Comparison of ENCODE assay signal across 1 cellular context in the genomic region with DNA sequence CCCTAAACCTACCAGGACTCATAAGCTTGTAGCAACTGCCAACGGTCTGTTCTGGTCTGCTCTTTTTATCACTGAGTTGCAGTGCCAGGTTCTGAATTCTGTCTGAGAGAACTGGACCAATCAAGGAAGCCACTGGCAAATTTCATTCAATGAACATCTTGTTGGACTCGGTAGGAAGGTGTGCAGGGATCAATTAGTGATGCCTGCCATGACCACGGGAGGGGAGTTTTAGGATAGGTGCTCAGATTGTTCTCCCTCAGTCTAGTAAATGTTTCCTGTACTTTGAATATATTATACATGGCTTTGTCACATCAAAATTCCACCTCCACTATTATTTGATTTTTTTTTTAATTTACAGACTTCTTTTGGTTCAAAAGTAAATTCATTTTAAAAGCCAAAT.
TF ChIP-seq lines count a peak whose summit lies in the region.

No MANE protein-coding gene starts in this region.

TF ChIP-seq in K562, 482 proteins besides CTCF, POLR2A, EP300 and RAD21 (continued from another document):
- TF ChIP-seq, protein P1, sequence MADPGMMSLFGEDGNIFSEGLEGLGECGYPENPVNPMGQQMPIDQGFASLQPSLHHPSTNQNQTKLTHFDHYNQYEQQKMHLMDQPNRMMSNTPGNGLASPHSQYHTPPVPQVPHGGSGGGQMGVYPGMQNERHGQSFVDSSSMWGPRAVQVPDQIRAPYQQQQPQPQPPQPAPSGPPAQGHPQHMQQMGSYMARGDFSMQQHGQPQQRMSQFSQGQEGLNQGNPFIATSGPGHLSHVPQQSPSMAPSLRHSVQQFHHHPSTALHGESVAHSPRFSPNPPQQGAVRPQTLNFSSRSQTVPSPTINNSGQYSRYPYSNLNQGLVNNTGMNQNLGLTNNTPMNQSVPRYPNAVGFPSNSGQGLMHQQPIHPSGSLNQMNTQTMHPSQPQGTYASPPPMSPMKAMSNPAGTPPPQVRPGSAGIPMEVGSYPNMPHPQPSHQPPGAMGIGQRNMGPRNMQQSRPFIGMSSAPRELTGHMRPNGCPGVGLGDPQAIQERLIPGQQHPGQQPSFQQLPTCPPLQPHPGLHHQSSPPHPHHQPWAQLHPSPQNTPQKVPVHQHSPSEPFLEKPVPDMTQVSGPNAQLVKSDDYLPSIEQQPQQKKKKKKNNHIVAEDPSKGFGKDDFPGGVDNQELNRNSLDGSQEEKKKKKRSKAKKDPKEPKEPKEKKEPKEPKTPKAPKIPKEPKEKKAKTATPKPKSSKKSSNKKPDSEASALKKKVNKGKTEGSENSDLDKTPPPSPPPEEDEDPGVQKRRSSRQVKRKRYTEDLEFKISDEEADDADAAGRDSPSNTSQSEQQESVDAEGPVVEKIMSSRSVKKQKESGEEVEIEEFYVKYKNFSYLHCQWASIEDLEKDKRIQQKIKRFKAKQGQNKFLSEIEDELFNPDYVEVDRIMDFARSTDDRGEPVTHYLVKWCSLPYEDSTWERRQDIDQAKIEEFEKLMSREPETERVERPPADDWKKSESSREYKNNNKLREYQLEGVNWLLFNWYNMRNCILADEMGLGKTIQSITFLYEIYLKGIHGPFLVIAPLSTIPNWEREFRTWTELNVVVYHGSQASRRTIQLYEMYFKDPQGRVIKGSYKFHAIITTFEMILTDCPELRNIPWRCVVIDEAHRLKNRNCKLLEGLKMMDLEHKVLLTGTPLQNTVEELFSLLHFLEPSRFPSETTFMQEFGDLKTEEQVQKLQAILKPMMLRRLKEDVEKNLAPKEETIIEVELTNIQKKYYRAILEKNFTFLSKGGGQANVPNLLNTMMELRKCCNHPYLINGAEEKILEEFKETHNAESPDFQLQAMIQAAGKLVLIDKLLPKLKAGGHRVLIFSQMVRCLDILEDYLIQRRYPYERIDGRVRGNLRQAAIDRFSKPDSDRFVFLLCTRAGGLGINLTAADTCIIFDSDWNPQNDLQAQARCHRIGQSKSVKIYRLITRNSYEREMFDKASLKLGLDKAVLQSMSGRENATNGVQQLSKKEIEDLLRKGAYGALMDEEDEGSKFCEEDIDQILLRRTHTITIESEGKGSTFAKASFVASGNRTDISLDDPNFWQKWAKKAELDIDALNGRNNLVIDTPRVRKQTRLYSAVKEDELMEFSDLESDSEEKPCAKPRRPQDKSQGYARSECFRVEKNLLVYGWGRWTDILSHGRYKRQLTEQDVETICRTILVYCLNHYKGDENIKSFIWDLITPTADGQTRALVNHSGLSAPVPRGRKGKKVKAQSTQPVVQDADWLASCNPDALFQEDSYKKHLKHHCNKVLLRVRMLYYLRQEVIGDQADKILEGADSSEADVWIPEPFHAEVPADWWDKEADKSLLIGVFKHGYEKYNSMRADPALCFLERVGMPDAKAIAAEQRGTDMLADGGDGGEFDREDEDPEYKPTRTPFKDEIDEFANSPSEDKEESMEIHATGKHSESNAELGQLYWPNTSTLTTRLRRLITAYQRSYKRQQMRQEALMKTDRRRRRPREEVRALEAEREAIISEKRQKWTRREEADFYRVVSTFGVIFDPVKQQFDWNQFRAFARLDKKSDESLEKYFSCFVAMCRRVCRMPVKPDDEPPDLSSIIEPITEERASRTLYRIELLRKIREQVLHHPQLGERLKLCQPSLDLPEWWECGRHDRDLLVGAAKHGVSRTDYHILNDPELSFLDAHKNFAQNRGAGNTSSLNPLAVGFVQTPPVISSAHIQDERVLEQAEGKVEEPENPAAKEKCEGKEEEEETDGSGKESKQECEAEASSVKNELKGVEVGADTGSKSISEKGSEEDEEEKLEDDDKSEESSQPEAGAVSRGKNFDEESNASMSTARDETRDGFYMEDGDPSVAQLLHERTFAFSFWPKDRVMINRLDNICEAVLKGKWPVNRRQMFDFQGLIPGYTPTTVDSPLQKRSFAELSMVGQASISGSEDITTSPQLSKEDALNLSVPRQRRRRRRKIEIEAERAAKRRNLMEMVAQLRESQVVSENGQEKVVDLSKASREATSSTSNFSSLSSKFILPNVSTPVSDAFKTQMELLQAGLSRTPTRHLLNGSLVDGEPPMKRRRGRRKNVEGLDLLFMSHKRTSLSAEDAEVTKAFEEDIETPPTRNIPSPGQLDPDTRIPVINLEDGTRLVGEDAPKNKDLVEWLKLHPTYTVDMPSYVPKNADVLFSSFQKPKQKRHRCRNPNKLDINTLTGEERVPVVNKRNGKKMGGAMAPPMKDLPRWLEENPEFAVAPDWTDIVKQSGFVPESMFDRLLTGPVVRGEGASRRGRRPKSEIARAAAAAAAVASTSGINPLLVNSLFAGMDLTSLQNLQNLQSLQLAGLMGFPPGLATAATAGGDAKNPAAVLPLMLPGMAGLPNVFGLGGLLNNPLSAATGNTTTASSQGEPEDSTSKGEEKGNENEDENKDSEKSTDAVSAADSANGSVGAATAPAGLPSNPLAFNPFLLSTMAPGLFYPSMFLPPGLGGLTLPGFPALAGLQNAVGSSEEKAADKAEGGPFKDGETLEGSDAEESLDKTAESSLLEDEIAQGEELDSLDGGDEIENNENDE (IDR thresholded peaks at IDR 0.05; ENCODE audit: low read depth, low read length), result no peak
- TF ChIP-seq PRMT5 (CRISPR knock-in tag; IDR thresholded peaks at IDR 0.05) (no peak), BDP1 (IDR thresholded peaks at IDR 0.05; ENCODE audit: insufficient read depth, insufficient read length) (no peak), TAF15 (IDR thresholded peaks at IDR 0.05; ENCODE audit: low read depth, low read length) (no peak), RBM22 (IDR thresholded peaks at IDR 0.05; ENCODE audit: low read depth, low read length, poor library complexity, severe bottlenecking) (no peak), TOE1 (IDR thresholded peaks at IDR 0.05; ENCODE audit: borderline replicate concordance) (no peak), TOE1 (CRISPR knock-in tag; IDR thresholded peaks at IDR 0.05; ENCODE audit: borderline replicate concordance, low read depth) (no peak), HDAC6 (IDR thresholded peaks at IDR 0.05; ENCODE audit: low read depth, low read length) (no peak), TAF9B (IDR thresholded peaks at IDR 0.05; ENCODE audit: partially characterized antibody) (no peak), ZFP30 (CRISPR knock-in tag; IDR thresholded peaks at IDR 0.05; ENCODE audit: borderline replicate concordance) (no peak), ZNF766 (CRISPR knock-in tag; conservative IDR thresholded peaks at IDR 0.05) (no peak), ZNF165 (CRISPR knock-in tag; IDR thresholded peaks at IDR 0.05; ENCODE audit: borderline replicate concordance) (no peak), ZNF785 (CRISPR knock-in tag; IDR thresholded peaks at IDR 0.05) (no peak), YBX1 (IDR thresholded peaks at IDR 0.05) (no peak), ARID1B (IDR thresholded peaks at IDR 0.05) (no peak), EGR1 (conservative IDR thresholded peaks at IDR 0.05) (no peak), JUND (IDR thresholded peaks at IDR 0.05; ENCODE audit: borderline replicate concordance, low read depth, low read length) (no peak), JUND (tag; IDR thresholded peaks at IDR 0.05; ENCODE audit: borderline replicate concordance, low read depth, low read length) (no peak), CTBP1 (IDR thresholded peaks at IDR 0.05; ENCODE audit: borderline replicate concordance) (no peak), KLF6 (CRISPR knock-in tag; IDR thresholded peaks at IDR 0.05; ENCODE audit: borderline replicate concordance) (no peak), RBM34 (IDR thresholded peaks at IDR 0.05; ENCODE audit: borderline replicate concordance, insufficient read depth, low read length) (no peak), MTA1 (IDR thresholded peaks at IDR 0.05; ENCODE audit: borderline replicate concordance) (no peak), RFX1 (IDR thresholded peaks at IDR 0.05) (no peak), CHCHD3 (CRISPR knock-in tag; IDR thresholded peaks at IDR 0.05) (no peak), ZBTB17 (CRISPR knock-in tag; IDR thresholded peaks at IDR 0.05) (peak; percentile 88), ZNF23 (CRISPR knock-in tag; IDR thresholded peaks at IDR 0.05) (peak; percentile 67; the same call in 1 of the 2 replicates), KLF13 (tag; IDR thresholded peaks at IDR 0.05; ENCODE audit: borderline replicate concordance, low read depth) (no peak)
- TF ChIP-seq, protein P2, sequence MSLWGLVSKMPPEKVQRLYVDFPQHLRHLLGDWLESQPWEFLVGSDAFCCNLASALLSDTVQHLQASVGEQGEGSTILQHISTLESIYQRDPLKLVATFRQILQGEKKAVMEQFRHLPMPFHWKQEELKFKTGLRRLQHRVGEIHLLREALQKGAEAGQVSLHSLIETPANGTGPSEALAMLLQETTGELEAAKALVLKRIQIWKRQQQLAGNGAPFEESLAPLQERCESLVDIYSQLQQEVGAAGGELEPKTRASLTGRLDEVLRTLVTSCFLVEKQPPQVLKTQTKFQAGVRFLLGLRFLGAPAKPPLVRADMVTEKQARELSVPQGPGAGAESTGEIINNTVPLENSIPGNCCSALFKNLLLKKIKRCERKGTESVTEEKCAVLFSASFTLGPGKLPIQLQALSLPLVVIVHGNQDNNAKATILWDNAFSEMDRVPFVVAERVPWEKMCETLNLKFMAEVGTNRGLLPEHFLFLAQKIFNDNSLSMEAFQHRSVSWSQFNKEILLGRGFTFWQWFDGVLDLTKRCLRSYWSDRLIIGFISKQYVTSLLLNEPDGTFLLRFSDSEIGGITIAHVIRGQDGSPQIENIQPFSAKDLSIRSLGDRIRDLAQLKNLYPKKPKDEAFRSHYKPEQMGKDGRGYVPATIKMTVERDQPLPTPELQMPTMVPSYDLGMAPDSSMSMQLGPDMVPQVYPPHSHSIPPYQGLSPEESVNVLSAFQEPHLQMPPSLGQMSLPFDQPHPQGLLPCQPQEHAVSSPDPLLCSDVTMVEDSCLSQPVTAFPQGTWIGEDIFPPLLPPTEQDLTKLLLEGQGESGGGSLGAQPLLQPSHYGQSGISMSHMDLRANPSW (CRISPR knock-in tag; IDR thresholded peaks at IDR 0.05), result no peak
- TF ChIP-seq, protein P3, sequence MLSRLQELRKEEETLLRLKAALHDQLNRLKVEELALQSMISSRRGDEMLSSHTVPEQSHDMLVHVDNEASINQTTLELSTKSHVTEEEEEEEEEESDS (CRISPR knock-in tag; IDR thresholded peaks at IDR 0.05), result no peak
- TF ChIP-seq, protein P4, sequence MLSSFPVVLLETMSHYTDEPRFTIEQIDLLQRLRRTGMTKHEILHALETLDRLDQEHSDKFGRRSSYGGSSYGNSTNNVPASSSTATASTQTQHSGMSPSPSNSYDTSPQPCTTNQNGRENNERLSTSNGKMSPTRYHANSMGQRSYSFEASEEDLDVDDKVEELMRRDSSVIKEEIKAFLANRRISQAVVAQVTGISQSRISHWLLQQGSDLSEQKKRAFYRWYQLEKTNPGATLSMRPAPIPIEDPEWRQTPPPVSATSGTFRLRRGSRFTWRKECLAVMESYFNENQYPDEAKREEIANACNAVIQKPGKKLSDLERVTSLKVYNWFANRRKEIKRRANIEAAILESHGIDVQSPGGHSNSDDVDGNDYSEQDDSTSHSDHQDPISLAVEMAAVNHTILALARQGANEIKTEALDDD (IDR thresholded peaks at IDR 0.05), result no peak
- TF ChIP-seq, protein P5, sequence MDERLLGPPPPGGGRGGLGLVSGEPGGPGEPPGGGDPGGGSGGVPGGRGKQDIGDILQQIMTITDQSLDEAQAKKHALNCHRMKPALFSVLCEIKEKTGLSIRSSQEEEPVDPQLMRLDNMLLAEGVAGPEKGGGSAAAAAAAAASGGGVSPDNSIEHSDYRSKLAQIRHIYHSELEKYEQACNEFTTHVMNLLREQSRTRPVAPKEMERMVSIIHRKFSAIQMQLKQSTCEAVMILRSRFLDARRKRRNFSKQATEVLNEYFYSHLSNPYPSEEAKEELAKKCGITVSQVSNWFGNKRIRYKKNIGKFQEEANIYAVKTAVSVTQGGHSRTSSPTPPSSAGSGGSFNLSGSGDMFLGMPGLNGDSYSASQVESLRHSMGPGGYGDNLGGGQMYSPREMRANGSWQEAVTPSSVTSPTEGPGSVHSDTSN (CRISPR knock-in tag; IDR thresholded peaks at IDR 0.05; ENCODE audit: low read depth), result no peak
- TF ChIP-seq, protein P5 (tag; conservative IDR thresholded peaks at IDR 0.05; ENCODE audit: low read depth), result no peak
- TF ChIP-seq, protein P6, sequence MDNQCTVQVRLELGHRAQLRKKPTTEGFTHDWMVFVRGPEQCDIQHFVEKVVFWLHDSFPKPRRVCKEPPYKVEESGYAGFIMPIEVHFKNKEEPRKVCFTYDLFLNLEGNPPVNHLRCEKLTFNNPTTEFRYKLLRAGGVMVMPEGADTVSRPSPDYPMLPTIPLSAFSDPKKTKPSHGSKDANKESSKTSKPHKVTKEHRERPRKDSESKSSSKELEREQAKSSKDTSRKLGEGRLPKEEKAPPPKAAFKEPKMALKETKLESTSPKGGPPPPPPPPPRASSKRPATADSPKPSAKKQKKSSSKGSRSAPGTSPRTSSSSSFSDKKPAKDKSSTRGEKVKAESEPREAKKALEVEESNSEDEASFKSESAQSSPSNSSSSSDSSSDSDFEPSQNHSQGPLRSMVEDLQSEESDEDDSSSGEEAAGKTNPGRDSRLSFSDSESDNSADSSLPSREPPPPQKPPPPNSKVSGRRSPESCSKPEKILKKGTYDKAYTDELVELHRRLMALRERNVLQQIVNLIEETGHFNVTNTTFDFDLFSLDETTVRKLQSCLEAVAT (IDR thresholded peaks at IDR 0.05), result peak in 1 of 2 experiments; percentile 96; a peak in 2 of 4 replicates
- TF ChIP-seq, protein P7, sequence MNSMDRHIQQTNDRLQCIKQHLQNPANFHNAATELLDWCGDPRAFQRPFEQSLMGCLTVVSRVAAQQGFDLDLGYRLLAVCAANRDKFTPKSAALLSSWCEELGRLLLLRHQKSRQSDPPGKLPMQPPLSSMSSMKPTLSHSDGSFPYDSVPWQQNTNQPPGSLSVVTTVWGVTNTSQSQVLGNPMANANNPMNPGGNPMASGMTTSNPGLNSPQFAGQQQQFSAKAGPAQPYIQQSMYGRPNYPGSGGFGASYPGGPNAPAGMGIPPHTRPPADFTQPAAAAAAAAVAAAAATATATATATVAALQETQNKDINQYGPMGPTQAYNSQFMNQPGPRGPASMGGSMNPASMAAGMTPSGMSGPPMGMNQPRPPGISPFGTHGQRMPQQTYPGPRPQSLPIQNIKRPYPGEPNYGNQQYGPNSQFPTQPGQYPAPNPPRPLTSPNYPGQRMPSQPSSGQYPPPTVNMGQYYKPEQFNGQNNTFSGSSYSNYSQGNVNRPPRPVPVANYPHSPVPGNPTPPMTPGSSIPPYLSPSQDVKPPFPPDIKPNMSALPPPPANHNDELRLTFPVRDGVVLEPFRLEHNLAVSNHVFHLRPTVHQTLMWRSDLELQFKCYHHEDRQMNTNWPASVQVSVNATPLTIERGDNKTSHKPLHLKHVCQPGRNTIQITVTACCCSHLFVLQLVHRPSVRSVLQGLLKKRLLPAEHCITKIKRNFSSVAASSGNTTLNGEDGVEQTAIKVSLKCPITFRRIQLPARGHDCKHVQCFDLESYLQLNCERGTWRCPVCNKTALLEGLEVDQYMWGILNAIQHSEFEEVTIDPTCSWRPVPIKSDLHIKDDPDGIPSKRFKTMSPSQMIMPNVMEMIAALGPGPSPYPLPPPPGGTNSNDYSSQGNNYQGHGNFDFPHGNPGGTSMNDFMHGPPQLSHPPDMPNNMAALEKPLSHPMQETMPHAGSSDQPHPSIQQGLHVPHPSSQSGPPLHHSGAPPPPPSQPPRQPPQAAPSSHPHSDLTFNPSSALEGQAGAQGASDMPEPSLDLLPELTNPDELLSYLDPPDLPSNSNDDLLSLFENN (IDR thresholded peaks at IDR 0.05; ENCODE audit: low read depth in 2 of 2, low read length in 2 of 2), result peak in 1 of 2 experiments; percentile 71; a peak in 1 of 4 replicates
